Comparison of ENCODE assay signal across 2 cellular contexts in genomic region chr3:112656045-112656444, GRCh38.
TF ChIP-seq lines count a peak whose summit lies in the region.

No MANE protein-coding gene starts in this region.

TF ChIP-seq in SK-N-SH, 30 proteins besides CTCF, POLR2A, EP300 and RAD21 (continued from another document):
- TF ChIP-seq, protein P1, sequence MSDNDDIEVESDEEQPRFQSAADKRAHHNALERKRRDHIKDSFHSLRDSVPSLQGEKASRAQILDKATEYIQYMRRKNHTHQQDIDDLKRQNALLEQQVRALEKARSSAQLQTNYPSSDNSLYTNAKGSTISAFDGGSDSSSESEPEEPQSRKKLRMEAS (IDR thresholded peaks at IDR 0.05; ENCODE audit: low read depth) = no peak
- TF ChIP-seq NFIC (IDR thresholded peaks at IDR 0.05; ENCODE audit: borderline replicate concordance) = no peak
- TF ChIP-seq SIN3A (IDR thresholded peaks at IDR 0.05; ENCODE audit: borderline replicate concordance, low read depth, low read length) = no peak
- no peak for TF ChIP-seq ZBTB33 (IDR thresholded peaks at IDR 0.05; ENCODE audit: borderline replicate concordance, low read depth)
- no peak for TF ChIP-seq RFX5 (IDR thresholded peaks at IDR 0.05; ENCODE audit: low read length)
- TF ChIP-seq JUND (IDR thresholded peaks at IDR 0.05) = no peak
- no peak for TF ChIP-seq TCF12 (IDR thresholded peaks at IDR 0.05)

TF ChIP-seq in SK-N-SH treated with all-trans-retinoic acid at 6 μM for 48 hours, 23 proteins besides CTCF, POLR2A, EP300 and RAD21 (continued from another document):
- TF ChIP-seq, protein P2, sequence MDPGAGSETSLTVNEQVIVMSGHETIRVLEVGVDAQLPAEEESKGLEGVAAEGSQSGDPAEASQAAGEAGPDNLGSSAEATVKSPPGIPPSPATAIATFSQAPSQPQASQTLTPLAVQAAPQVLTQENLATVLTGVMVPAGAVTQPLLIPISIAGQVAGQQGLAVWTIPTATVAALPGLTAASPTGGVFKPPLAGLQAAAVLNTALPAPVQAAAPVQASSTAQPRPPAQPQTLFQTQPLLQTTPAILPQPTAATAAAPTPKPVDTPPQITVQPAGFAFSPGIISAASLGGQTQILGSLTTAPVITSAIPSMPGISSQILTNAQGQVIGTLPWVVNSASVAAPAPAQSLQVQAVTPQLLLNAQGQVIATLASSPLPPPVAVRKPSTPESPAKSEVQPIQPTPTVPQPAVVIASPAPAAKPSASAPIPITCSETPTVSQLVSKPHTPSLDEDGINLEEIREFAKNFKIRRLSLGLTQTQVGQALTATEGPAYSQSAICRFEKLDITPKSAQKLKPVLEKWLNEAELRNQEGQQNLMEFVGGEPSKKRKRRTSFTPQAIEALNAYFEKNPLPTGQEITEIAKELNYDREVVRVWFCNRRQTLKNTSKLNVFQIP (CRISPR knock-in tag; IDR thresholded peaks at IDR 0.05; ENCODE audit: borderline replicate concordance, low read depth) = no peak
- no peak for TF ChIP-seq TOX (CRISPR knock-in tag; IDR thresholded peaks at IDR 0.05; ENCODE audit: borderline replicate concordance)
